Comparison of ENCODE assay signal across 10 cellular contexts in the genomic region with DNA sequence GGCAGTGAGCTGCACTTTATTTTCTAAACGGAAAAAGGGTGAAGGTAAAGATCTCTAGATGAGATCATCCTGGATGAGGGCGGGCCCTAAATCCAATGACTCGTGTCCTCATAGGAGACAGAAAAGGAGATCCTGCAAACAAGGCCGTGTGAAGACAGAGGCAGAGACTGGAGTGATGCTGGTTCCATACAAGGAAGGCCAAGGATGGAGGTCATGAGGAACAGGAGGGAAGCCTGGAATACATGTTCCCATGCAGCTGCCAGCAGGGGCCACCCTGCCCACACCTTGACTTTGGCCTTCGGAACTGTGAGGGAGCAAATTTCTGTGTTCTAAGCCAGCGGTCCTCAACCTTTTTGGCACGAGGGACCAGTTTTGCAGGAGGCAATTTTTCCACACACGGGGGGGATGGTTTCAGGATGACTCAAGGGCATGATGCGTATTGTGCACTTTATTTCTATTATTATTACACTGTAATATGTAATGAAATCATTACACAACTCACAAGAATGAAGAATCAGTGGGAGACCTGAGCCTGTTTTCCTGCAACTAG.
DNase-seq lines count a peak whose midpoint lies in the region; ATAC-seq and TF ChIP-seq lines count a peak whose summit lies in the region.
"Had no signal": no experiment of that assay in that cellular context is flagged by ENCODE, and none has a peak within 500 bp of the region (broad histone marks: within the 10 kb centered on the region; RNA-seq: fewer than 3 reads in every experiment).

No MANE protein-coding gene starts in this region.

- in situ Hi-C loops in astrocyte of the cerebellum (cut with HindIII; ENCODE audit: low sequenced_read_pairs), result no loop called here

- DNase-seq in A172 (ENCODE audit: low spot score), result peak; percentile 72
- peak; percentile 9 for DNase-seq in HS-27A (ENCODE audit: low read depth)
- DNase-seq in astrocyte of the cerebellum (ENCODE audit: low read depth), result no peak
- DNase-seq in left ventricle myocardium superior, result peak; percentile 55
- no peak for DNase-seq in activated CD8-positive, alpha-beta memory T cell treated with anti-CD3 and anti-CD28 coated beads for 24 hours
- no peak for DNase-seq in NCI-H2196 (lab: John Stamatoyannopoulos, UW; ENCODE audit: unreplicated experiment)
- DNase-seq in stimulated activated naive CD4-positive, alpha-beta T cell treated with Interleukin-2 at 50 U/mL for 16 hours (lab: John Stamatoyannopoulos, UW), result no peak
- DNase-seq in iPS-NIHi7 (ENCODE audit: extremely low spot score), result no peak
- DNase-seq: CD4-positive, CD25-positive, alpha-beta regulatory T cell; NCI-H1694 treated with DMSO at 0.1 percent for 48 hours had no signal

- peak; percentile 26 for ATAC-seq in left ventricle myocardium superior

- intact Hi-C loops in left ventricle myocardium superior (cut with micrococcal nuclease), result no loop called here

- no peak overlapping the region for H3K4me3 ChIP-seq in astrocyte of the cerebellum (ENCODE audit: low read depth, low read length)

- TF ChIP-seq CTCF in astrocyte of the cerebellum (IDR thresholded peaks at IDR 0.05; ENCODE audit: low read depth, low read length, missing control alignments), result peak; percentile 20

Comparison
In these comparisons a context has a peak if more than half of its experiments do, and no peak if none do; other contexts are left out.
1. DNase-seq: peak in A172 (single experiment), HS-27A (single experiment) and left ventricle myocardium superior (single experiment); none in astrocyte of the cerebellum (single experiment), activated CD8-positive, alpha-beta memory T cell treated with anti-CD3 and anti-CD28 coated beads for 24 hours (single experiment), NCI-H2196 (single experiment), stimulated activated naive CD4-positive, alpha-beta T cell treated with Interleukin-2 at 50 U/mL for 16 hours (single experiment) and iPS-NIHi7 (single experiment).